8 cellular contexts compared by ENCODE assay signal in the genomic region with DNA sequence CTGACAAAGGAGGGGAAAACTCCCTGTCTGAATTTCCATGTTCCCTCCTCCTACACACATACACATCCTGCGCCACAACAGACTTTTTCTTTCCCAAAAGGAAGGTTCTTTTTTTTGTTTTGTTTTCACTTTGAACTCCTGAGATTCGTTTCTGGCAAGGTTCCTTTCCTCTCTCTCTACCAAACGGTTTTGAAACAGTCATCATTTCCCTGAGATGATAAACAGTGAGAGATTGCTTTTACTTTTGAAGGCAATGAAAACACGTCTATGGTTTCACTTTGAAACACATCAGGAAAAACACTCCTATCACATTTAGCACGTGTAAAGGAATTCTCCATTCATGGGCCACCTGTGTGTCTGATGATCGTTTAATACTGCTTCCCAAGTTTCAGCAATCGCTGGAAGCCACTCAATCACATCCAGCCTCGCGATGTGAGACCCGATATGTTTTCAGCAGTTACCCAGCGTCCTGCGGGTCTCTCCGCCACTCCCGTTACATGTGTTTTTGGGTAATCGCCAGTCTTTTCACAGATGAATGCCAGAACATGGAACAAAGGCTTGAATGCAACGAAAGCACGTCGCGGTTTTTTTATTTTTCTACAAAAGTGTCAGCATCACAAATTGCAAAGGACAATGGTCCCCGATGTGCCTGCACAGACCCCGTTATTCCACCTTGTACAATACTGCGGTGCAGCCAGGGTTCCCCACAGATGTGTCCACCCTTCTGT.
DNase-seq lines count a peak whose midpoint lies in the region; ATAC-seq and TF ChIP-seq lines count a peak whose summit lies in the region.

No MANE protein-coding gene starts in this region.

- ATAC-seq in GM21576 (IDR thresholded peaks at IDR 0.05; ENCODE audit: unreplicated experiment), result no peak

- intact Hi-C loops in posterior cingulate gyrus (cut with DNase I), result no loop called here

- H3K4me3 ChIP-seq in GM12875 (ENCODE audit: low read depth, low read length) (peak overlapping the region; percentile 31), neutrophil (ENCODE audit: low read depth in 1 of 2, low read length in 1 of 2) (peak overlapping the region; percentile 15 to 28)

- DNase-seq in OCI-M1 (lab: John Stamatoyannopoulos, UW) (peak; percentile 20), dermis microvascular lymphatic vessel endothelial cell (ENCODE audit: low read depth in 2 of 2) (peak; percentile 74 to 82), NCI-H187 treated with DMSO at 0.1 percent for 48 hours (lab: John Stamatoyannopoulos, UW) (no peak), posterior cingulate gyrus (no peak), MV-4-11 (lab: John Stamatoyannopoulos, UW) (no peak)

- peaks cover 8 to 10% of the 10 kb centered on the region in 2 experiments for H3K4me1 ChIP-seq in neutrophil (ENCODE audit: control insufficient read depth in 1 of 2, insufficient read depth in 1 of 2, low read depth in 1 of 2, low read length in 1 of 2)

- H3K27me3 ChIP-seq in neutrophil, result no peaks in the 10 kb centered on the region

- no peak overlapping the region for H3K27ac ChIP-seq in neutrophil

- TF ChIP-seq CTCF in GM12875 (IDR thresholded peaks at IDR 0.05; ENCODE audit: borderline replicate concordance, insufficient read depth, low read depth, low read length) (no peak), neutrophil (IDR thresholded peaks at IDR 0.05) (no peak)

- no peaks in the 10 kb centered on the region for H3K9me3 ChIP-seq in neutrophil

- H3K36me3 ChIP-seq in neutrophil, result no peaks in the 10 kb centered on the region

Comparison
In these comparisons a context has a peak if more than half of its experiments do, and no peak if none do; other contexts are left out.
1. DNase-seq: peak in OCI-M1 (single experiment) and dermis microvascular lymphatic vessel endothelial cell (2 of 2); none in NCI-H187 treated with DMSO at 0.1 percent for 48 hours (single experiment), posterior cingulate gyrus (0 of 10) and MV-4-11 (single experiment).